ENCODE assay signal across 1 cellular context in the genomic region with DNA sequence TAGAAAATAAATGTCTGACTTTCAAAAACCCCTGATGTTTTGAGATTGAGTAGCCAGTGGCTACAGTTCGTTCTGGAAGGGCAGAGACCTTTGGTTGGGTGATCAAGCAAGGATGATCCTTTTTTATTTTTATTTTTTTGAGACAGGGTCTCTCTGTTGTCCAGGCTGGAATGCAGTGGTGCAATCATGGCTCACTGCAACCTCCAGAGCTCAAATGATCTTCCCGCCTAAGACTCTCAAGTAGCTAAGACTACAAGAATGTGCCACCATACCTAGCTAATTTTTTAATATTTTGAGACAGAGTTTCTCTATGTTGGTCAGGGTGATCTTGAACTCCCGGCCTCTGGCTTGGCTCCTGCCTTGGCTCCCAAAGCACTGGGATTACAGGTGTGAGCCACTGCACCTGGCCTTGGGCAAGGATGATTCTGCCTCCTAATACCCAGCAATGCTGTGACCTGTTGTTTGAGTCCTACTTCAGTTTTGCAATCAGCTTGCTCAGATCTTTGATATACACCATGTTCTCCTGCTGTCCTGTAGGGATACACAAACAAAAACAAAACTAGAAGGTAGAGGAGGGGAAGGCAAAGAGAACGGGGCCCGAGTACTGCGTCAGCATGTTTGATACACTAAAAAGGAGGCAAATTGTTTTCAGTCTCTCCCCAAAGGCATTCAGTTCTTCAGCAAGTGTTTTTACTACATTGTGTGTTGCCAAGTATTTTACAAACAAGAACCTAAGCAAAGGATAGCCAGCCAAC.
TF ChIP-seq lines count a peak whose summit lies in the region.

No MANE protein-coding gene starts in this region.

TF ChIP-seq in GM23338, 12 proteins besides CTCF, POLR2A, EP300 and RAD21 (continued from another document):
- TF ChIP-seq, protein P1, sequence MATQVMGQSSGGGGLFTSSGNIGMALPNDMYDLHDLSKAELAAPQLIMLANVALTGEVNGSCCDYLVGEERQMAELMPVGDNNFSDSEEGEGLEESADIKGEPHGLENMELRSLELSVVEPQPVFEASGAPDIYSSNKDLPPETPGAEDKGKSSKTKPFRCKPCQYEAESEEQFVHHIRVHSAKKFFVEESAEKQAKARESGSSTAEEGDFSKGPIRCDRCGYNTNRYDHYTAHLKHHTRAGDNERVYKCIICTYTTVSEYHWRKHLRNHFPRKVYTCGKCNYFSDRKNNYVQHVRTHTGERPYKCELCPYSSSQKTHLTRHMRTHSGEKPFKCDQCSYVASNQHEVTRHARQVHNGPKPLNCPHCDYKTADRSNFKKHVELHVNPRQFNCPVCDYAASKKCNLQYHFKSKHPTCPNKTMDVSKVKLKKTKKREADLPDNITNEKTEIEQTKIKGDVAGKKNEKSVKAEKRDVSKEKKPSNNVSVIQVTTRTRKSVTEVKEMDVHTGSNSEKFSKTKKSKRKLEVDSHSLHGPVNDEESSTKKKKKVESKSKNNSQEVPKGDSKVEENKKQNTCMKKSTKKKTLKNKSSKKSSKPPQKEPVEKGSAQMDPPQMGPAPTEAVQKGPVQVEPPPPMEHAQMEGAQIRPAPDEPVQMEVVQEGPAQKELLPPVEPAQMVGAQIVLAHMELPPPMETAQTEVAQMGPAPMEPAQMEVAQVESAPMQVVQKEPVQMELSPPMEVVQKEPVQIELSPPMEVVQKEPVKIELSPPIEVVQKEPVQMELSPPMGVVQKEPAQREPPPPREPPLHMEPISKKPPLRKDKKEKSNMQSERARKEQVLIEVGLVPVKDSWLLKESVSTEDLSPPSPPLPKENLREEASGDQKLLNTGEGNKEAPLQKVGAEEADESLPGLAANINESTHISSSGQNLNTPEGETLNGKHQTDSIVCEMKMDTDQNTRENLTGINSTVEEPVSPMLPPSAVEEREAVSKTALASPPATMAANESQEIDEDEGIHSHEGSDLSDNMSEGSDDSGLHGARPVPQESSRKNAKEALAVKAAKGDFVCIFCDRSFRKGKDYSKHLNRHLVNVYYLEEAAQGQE (IDR thresholded peaks at IDR 0.05; ENCODE audit: unreplicated experiment) = no peak
- TF ChIP-seq STAT1 (IDR thresholded peaks at IDR 0.05; ENCODE audit: unreplicated experiment) = no peak
- no peak for TF ChIP-seq EZH2phosphoT487 (IDR thresholded peaks at IDR 0.05; ENCODE audit: unreplicated experiment)
- no peak for TF ChIP-seq ZNF331 (CRISPR knock-in tag; IDR thresholded peaks at IDR 0.05; ENCODE audit: low read depth)
- TF ChIP-seq CREB1 (CRISPR knock-in tag; IDR thresholded peaks at IDR 0.05; ENCODE audit: low read depth) = no peak
- no peak for TF ChIP-seq ZNF114 (CRISPR knock-in tag; IDR thresholded peaks at IDR 0.05)
- TF ChIP-seq, protein P2, sequence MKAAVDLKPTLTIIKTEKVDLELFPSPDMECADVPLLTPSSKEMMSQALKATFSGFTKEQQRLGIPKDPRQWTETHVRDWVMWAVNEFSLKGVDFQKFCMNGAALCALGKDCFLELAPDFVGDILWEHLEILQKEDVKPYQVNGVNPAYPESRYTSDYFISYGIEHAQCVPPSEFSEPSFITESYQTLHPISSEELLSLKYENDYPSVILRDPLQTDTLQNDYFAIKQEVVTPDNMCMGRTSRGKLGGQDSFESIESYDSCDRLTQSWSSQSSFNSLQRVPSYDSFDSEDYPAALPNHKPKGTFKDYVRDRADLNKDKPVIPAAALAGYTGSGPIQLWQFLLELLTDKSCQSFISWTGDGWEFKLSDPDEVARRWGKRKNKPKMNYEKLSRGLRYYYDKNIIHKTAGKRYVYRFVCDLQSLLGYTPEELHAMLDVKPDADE (IDR thresholded peaks at IDR 0.05) = no peak
- no peak for TF ChIP-seq JUNB (IDR thresholded peaks at IDR 0.05; ENCODE audit: unreplicated experiment)
- no peak for TF ChIP-seq POLR2AphosphoS5 (IDR thresholded peaks at IDR 0.05; ENCODE audit: low read depth)
- no peak for TF ChIP-seq NANOG (IDR thresholded peaks at IDR 0.05; ENCODE audit: borderline replicate concordance)
